Comparison of ENCODE assay signal across 12 cellular contexts in the genomic region with DNA sequence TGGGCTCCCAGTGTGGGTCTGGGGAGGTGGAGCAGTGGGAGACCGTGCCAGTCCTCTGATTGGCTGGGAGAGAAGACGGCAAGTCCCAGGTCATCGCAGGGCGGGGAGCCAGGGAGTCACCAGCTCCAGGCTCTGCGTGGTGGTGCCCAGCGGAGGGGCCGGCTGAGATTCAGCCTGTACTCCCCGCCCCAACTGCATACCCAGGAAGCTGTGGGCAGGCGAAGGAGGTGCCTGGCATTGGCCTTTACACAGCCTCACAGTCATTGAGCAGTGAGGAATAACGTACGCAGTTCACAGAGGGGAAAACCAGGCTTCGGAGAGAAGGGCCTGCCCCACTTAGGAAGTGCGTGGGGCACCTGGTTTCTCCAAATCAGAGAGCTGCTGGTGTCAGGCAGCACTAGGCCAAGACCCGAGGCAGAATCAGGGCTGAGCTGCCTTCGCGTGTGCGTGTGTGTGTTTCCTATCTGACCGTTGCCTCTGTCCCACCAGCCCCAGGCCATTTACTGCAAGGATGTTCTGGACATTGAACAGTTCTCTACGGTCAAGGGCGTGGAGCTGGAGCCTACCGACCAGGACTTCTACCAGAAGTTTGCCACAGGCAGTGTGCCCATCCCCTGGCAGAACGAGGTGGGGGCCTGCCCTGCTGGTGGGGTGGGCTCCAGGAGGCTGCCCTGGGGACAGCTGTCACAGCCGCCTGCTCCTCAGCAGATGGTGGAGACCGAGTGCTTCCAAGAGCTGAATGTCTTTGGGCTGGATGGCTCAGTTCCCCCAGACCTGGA. TPM values are rescaled to one million over a fixed set of nuclear protein-coding genes. Genes with fewer than 3 reads are reported as not detected.
DNase-seq lines count a peak whose midpoint lies in the region; ATAC-seq and TF ChIP-seq lines count a peak whose summit lies in the region.
"Had no signal": no experiment of that assay in that cellular context is flagged by ENCODE, and none has a peak within 500 bp of the region (broad histone marks: within the 10 kb centered on the region; RNA-seq: fewer than 3 reads in every experiment).

No MANE protein-coding gene starts in this region.

- no peaks in the 10 kb centered on the region for H3K79me1 ChIP-seq in H9 (ENCODE audit: insufficient read depth, low read depth, low read length, poor library complexity, severe bottlenecking)

- no peak overlapping the region for H2BK120ac ChIP-seq in H9 (ENCODE audit: low read depth, low read length, poor library complexity, severe bottlenecking)

- H3K36me3 ChIP-seq in WERI-Rb-1 = no peaks in the 10 kb centered on the region

- H4K20me1 ChIP-seq in H9 (ENCODE audit: control insufficient read depth, insufficient read depth, insufficient read length) = no peaks in the 10 kb centered on the region

- H3K9me3 Mint-ChIP-seq in H9 (peaks cover 0 to 3% of the 10 kb centered on the region in 2 experiments; a peak in 1 of 5 replicates), activated B cell treated with CpG ODN at 0.5 μM for 24 hours (no peaks in the 10 kb centered on the region)
- H3K9me3 Mint-ChIP-seq in activated naive CD8-positive, alpha-beta T cell treated with anti-CD3 and anti-CD28 coated beads, Interleukin-2, amount 50 U/mL, for 24 hours = no peaks in the 10 kb centered on the region

- no peak overlapping the region for H4K91ac ChIP-seq in H9 (ENCODE audit: insufficient read length, low read depth, low read length)

- H3K4me1 Mint-ChIP-seq in H9 (peaks cover 27 to 37% of the 10 kb centered on the region in 2 experiments), activated B cell treated with CpG ODN at 0.5 μM for 24 hours (peaks cover 27% of the 10 kb centered on the region)
- H3K4me1 Mint-ChIP-seq in activated naive CD8-positive, alpha-beta T cell treated with anti-CD3 and anti-CD28 coated beads, Interleukin-2, amount 50 U/mL, for 24 hours = peaks cover 69% of the 10 kb centered on the region

- H3K27ac Mint-ChIP-seq in H9 (peak overlapping the region in 1 of 3 experiments; percentile 19; a peak in 1 of 7 replicates), activated B cell treated with CpG ODN at 0.5 μM for 24 hours (peak overlapping the region; percentile 50)
- H3K27ac Mint-ChIP-seq in activated naive CD8-positive, alpha-beta T cell treated with anti-CD3 and anti-CD28 coated beads, Interleukin-2, amount 50 U/mL, for 24 hours = peak overlapping the region; percentile 48

- H3K14ac ChIP-seq in H9 (ENCODE audit: insufficient read depth, low read length) = no peak overlapping the region

- no peaks in the 10 kb centered on the region for H3K79me2 ChIP-seq in H9 (ENCODE audit: insufficient read depth, low read length)

- intact Hi-C loops in activated B cell treated with CpG ODN at 0.5 μM for 24 hours (cut with micrococcal nuclease) = no loop called here

- WGBS in H9 (ENCODE audit: extremely low coverage, insufficient read length, low lambda C conversion rate) = no CpG with 5 or more reads among the region's 24 CpGs

- H3K23ac ChIP-seq in H9 (ENCODE audit: insufficient read length, low read depth, low read length) = no peak overlapping the region

- H3K4ac ChIP-seq in H9 (ENCODE audit: low read depth, low read length) = no peak overlapping the region

- no peak overlapping the region for H2AFZ ChIP-seq in H9 (ENCODE audit: low read length)

- no peak overlapping the region for H4K5ac ChIP-seq in H9 (ENCODE audit: insufficient read length, low read depth, low read length)

- no peak for TF ChIP-seq CTCF in H9 (conservative IDR thresholded peaks at IDR 0.05)
- TF ChIP-seq CTCF in activated B cell treated with CpG ODN at 0.5 μM for 24 hours (IDR thresholded peaks at IDR 0.05) = no peak
- no peak for TF ChIP-seq CTCF in WERI-Rb-1 (IDR thresholded peaks at IDR 0.05; ENCODE audit: low read depth, low read length)

- H3K27me3 Mint-ChIP-seq in H9 (ENCODE audit: low read depth) (peaks cover 9% of the 10 kb centered on the region), activated B cell treated with CpG ODN at 0.5 μM for 24 hours (no peaks in the 10 kb centered on the region)
- no peaks in the 10 kb centered on the region for H3K27me3 Mint-ChIP-seq in activated naive CD8-positive, alpha-beta T cell treated with anti-CD3 and anti-CD28 coated beads, Interleukin-2, amount 50 U/mL, for 24 hours

- no peak overlapping the region for H3K56ac ChIP-seq in H9 (ENCODE audit: insufficient read length, low read depth, low read length)

- H2BK12ac ChIP-seq in H9 (ENCODE audit: insufficient read length, low read depth, low read length) = no peak overlapping the region

- peak; percentile 62 for DNase-seq in H9
- no peak for DNase-seq in activated B cell treated with CpG ODN at 0.5 μM for 24 hours
- peak; percentile 47 for DNase-seq in activated naive CD8-positive, alpha-beta T cell treated with anti-CD3 and anti-CD28 coated beads, Interleukin-2, amount 50 U/mL, for 24 hours
- peak; percentile 65 for DNase-seq in stimulated activated CD4-positive, alpha-beta T cell treated with anti-CD3 and anti-CD28 coated beads, Interleukin-4, amount 100 ng/mL, for 24 hours
- no peak for DNase-seq in WERI-Rb-1
- no peak for DNase-seq in HPDE6-E6E7 (ENCODE audit: extremely low spot score)
- DNase-seq in NCI-H2196 treated with DMSO at 0.1 percent for 48 hours (lab: John Stamatoyannopoulos, UW; ENCODE audit: unreplicated experiment) = no peak
- DNase-seq: activated gamma-delta T cell, colonic mucosa, kidney glomerular epithelial cell had no signal

- H2AK5ac ChIP-seq in H9 (ENCODE audit: insufficient read length, low read length) = no peak overlapping the region

- H2BK20ac ChIP-seq in H9 (ENCODE audit: low read depth, low read length, poor library complexity, severe bottlenecking) = no peak overlapping the region

- no peak overlapping the region for H3T11ph ChIP-seq in H9 (ENCODE audit: low read length)

- no peaks in the 10 kb centered on the region for H3K23me2 ChIP-seq in H9 (ENCODE audit: insufficient read length, low read depth, low read length, poor library complexity, severe bottlenecking)

- H2BK15ac ChIP-seq in H9 (ENCODE audit: low read depth, low read length) = no peak overlapping the region

- no peak overlapping the region for H3K9ac ChIP-seq in H9 (ENCODE audit: extremely low read depth, insufficient read length, low read length)

- H3K36me3 Mint-ChIP-seq in H9 (ENCODE audit: insufficient read depth in 1 of 3, low read depth in 3 of 3) (peaks cover 24 to 56% (median 50%) of the 10 kb centered on the region in 3 experiments), activated B cell treated with CpG ODN at 0.5 μM for 24 hours (ENCODE audit: low read depth) (peaks cover 66% of the 10 kb centered on the region)
- H3K36me3 Mint-ChIP-seq in activated naive CD8-positive, alpha-beta T cell treated with anti-CD3 and anti-CD28 coated beads, Interleukin-2, amount 50 U/mL, for 24 hours (ENCODE audit: low read depth) = peaks cover 40% of the 10 kb centered on the region

- no peak overlapping the region for H3K4me2 ChIP-seq in H9 (ENCODE audit: insufficient read depth, insufficient read length, low read length)

- no peak overlapping the region for H3K18ac ChIP-seq in H9 (ENCODE audit: insufficient read length, low read depth, low read length)

- CTCF ChIA-PET in activated B cell treated with CpG ODN at 0.5 μM for 24 hours (lab: Charles Lee) = interaction anchor here (1.2 to 2.0 kb wide), 2 partner anchors 35 to 36 kb away, joined by 3 to 10 read pairs; no protein-coding TSS in a partner anchor

- H3K4me3 Mint-ChIP-seq in H9 = no peak overlapping the region
- no peak overlapping the region for H3K4me3 Mint-ChIP-seq in activated B cell treated with CpG ODN at 0.5 μM for 24 hours
- H3K4me3 Mint-ChIP-seq in activated naive CD8-positive, alpha-beta T cell treated with anti-CD3 and anti-CD28 coated beads, Interleukin-2, amount 50 U/mL, for 24 hours = no peak overlapping the region

- no peaks in the 10 kb centered on the region; the same call in 1 of the 2 replicates for H3K4me1 ChIP-seq in H9 (ENCODE audit: insufficient read depth, low read length)
- H3K4me1 ChIP-seq: colonic mucosa had no signal

- POLR2A ChIA-PET in activated B cell treated with CpG ODN at 0.5 μM for 24 hours (lab: Charles Lee) = interaction anchor here (1.2 to 11.5 kb wide), 4 partner anchors 11 to 70 kb away, joined by 4 to 296 read pairs (median 6); a partner anchor contains a TSS

- H3K27me3 ChIP-seq in H9 (ENCODE audit: insufficient read depth, low read length) (no peaks in the 10 kb centered on the region; the same call in 1 of the 2 replicates), WERI-Rb-1 (ENCODE audit: insufficient read depth, low read depth, severe bottlenecking) (no peaks in the 10 kb centered on the region)
- H3K27me3 ChIP-seq: colonic mucosa had no signal

- peak; percentile 10 for ATAC-seq in activated B cell treated with CpG ODN at 0.5 μM for 24 hours (ENCODE audit: low read depth)
- peak; percentile 75 for ATAC-seq in activated naive CD8-positive, alpha-beta T cell treated with anti-CD3 and anti-CD28 coated beads, Interleukin-2, amount 50 U/mL, for 24 hours
- ATAC-seq in HG03432 (IDR thresholded peaks at IDR 0.05; ENCODE audit: unreplicated experiment) = no peak
- ATAC-seq: SK-N-SH treated with all-trans-retinoic acid at 6 μM for 48 hours had no signal

- no peak overlapping the region for H2BK5ac ChIP-seq in H9 (ENCODE audit: insufficient read length, low read length)

- no peak overlapping the region for H4K8ac ChIP-seq in H9 (replicated peaks; ENCODE audit: insufficient read length, low read depth, low read length)

- H3K9me3 ChIP-seq in H9 (ENCODE audit: control insufficient read depth, low read depth, low read length) (no peaks in the 10 kb centered on the region), WERI-Rb-1 (ENCODE audit: severe bottlenecking) (no peaks in the 10 kb centered on the region)
- H3K9me3 ChIP-seq: colonic mucosa had no signal

- no peak overlapping the region for H3K27ac ChIP-seq in H9 (ENCODE audit: insufficient read length, low read depth, low read length)
- no peak overlapping the region for H3K27ac ChIP-seq in WERI-Rb-1
- H3K27ac ChIP-seq: colonic mucosa had no signal

- H3K4me3 ChIP-seq in WERI-Rb-1 (ENCODE audit: low read depth, low read length) = no peak overlapping the region
- H3K4me3 ChIP-seq: colonic mucosa had no signal

RNA-seq across cellular contexts. Expression of a gene that starts 6.2 kb away (rescaled TPM):
- total RNA-seq in H9 (2021) (9.6 and 10.2 TPM in 2 replicates), activated B cell treated with CpG ODN at 0.5 μM for 24 hours (2.4 and 3.2 TPM in 2 replicates)

RNA-seq across cellular contexts. Expression of a gene that starts 13.9 kb away (rescaled TPM):
- total RNA-seq in H9 (2021) = 73.7 and 75.2 TPM in 2 replicates
- 90.6 and 92.6 TPM in 2 replicates for total RNA-seq in activated B cell treated with CpG ODN at 0.5 μM for 24 hours

RNA-seq across cellular contexts. Expression of a gene that starts 31.0 kb away (rescaled TPM):
- 2.3 and 3.5 TPM in 2 replicates for total RNA-seq in H9 (2021)
- 0.31 TPM in 1 of 2 replicates, not detected in the other for total RNA-seq in activated B cell treated with CpG ODN at 0.5 μM for 24 hours

RNA-seq across cellular contexts. Expression of a gene that starts 33.0 kb away (rescaled TPM):
- 339 and 340 TPM in 2 replicates for total RNA-seq in H9 (2021)
- total RNA-seq in activated B cell treated with CpG ODN at 0.5 μM for 24 hours = 2.0 and 3.9 TPM in 2 replicates

RNA-seq across cellular contexts. Expression of a gene that starts 39.9 kb away (rescaled TPM):
- total RNA-seq in H9 (2021) (not detected in 2 replicates), activated B cell treated with CpG ODN at 0.5 μM for 24 hours (not detected in 2 replicates)
- total RNA-seq: colonic mucosa had no signal

Comparison
In these comparisons a context has a peak if more than half of its experiments do, and no peak if none do; other contexts are left out.
1. DNase-seq: peak in H9 (single experiment), activated naive CD8-positive, alpha-beta T cell treated with anti-CD3 and anti-CD28 coated beads, Interleukin-2, amount 50 U/mL, for 24 hours (single experiment) and stimulated activated CD4-positive, alpha-beta T cell treated with anti-CD3 and anti-CD28 coated beads, Interleukin-4, amount 100 ng/mL, for 24 hours (single experiment); none in activated B cell treated with CpG ODN at 0.5 μM for 24 hours (single experiment), WERI-Rb-1 (single experiment), HPDE6-E6E7 (single experiment) and NCI-H2196 treated with DMSO at 0.1 percent for 48 hours (single experiment).